In the genomic region with DNA sequence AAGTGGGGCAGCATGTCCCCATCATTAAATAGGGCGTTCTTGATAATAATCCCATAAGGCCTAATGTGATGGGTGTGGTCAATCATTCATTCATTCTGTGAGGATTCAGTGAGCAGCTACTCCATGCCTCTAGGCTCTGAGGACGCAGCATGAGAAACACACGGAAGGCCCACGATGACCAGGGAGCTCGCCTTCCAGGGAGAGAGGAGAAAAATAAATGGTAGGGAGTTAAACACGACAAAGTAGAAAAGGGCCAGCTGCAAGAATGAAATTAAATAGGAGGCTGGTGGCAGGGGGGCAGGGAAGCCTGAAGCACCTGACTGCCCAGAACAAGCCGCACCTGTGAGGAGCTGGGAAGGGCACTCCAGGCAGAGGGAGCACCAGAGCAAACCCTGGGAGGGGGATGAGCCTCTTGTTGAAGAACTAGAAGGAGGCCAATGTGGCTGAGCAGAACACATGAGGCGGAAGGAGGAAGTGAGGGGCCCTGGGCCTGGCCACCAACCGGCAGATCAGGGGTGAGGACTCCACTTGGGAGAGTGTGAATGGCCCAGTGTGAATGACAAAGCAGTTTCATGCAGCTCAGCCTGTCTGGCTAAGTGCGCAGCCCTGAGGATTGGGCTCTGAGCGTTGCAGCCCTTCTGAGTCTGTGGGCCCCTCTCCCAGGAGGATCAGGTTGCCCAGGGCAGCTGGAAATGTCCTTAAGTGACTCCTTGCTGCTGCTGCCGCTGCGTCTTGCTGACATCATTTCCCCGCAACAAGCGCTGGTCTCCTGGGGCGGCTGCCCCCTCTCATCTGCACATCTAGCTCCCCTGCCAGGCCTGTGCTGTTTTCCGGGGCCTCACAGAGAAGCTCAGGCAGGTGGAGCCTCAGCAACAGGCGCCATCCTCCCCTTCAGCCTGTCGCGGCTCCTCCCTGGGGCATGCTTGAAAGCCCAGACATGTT, we compare ENCODE assay signal across 8 cellular contexts.
DNase-seq lines count a peak whose midpoint lies in the region; ATAC-seq lines count a peak whose summit lies in the region.

No MANE protein-coding gene starts in this region.

- no peaks in the 10 kb centered on the region for H3K36me3 Mint-ChIP-seq in activated CD8-positive, alpha-beta T cell treated with anti-CD3 and anti-CD28 coated beads, Interleukin-2, amount 10 ng/mL, durations not matched to agents 7 days and 5 days (ENCODE audit: low read depth)

- peak overlapping the region; percentile 89 for H3K27ac Mint-ChIP-seq in activated CD8-positive, alpha-beta T cell treated with anti-CD3 and anti-CD28 coated beads, Interleukin-2, amount 10 ng/mL, durations not matched to agents 7 days and 5 days

- CTCF ChIA-PET in activated CD8-positive, alpha-beta T cell treated with anti-CD3 and anti-CD28 coated beads, Interleukin-2, amount 10 ng/mL, durations not matched to agents 7 days and 5 days (lab: Charles Lee), result interaction anchor here (0.6 to 4.1 kb wide), 34 partner anchors 10 to 1205 kb away, joined by 3 to 47 read pairs (median 4); a partner anchor contains a TSS

- H3K9me3 Mint-ChIP-seq in activated CD8-positive, alpha-beta T cell treated with anti-CD3 and anti-CD28 coated beads, Interleukin-2, amount 10 ng/mL, durations not matched to agents 7 days and 5 days (ENCODE audit: insufficient read depth), result no peaks in the 10 kb centered on the region

- peak; percentile 38 for ATAC-seq in activated CD8-positive, alpha-beta T cell treated with anti-CD3 and anti-CD28 coated beads, Interleukin-2, amount 10 ng/mL, durations not matched to agents 7 days and 5 days
- ATAC-seq in HG03280 (IDR thresholded peaks at IDR 0.05; ENCODE audit: unreplicated experiment) (no peak), HG02798 (IDR thresholded peaks at IDR 0.05; ENCODE audit: poor library complexity, unreplicated experiment) (no peak)

- peak overlapping the region; percentile 75 for H3K4me3 Mint-ChIP-seq in activated CD8-positive, alpha-beta T cell treated with anti-CD3 and anti-CD28 coated beads, Interleukin-2, amount 10 ng/mL, durations not matched to agents 7 days and 5 days

- DNase-seq in GM19238 (ENCODE audit: insufficient read length, low spot score) (peak; percentile 21), NCI-H2029 (lab: John Stamatoyannopoulos, UW) (peak; percentile 98), globus pallidus (ENCODE audit: low spot score) (peak; percentile 49), retina (peak; percentile 75), GM19240 (ENCODE audit: insufficient read length, low spot score) (no peak)
- peak; percentile 59 for DNase-seq in activated CD8-positive, alpha-beta T cell treated with anti-CD3 and anti-CD28 coated beads, Interleukin-2, amount 10 ng/mL, durations not matched to agents 7 days and 5 days

- H3K27me3 Mint-ChIP-seq in activated CD8-positive, alpha-beta T cell treated with anti-CD3 and anti-CD28 coated beads, Interleukin-2, amount 10 ng/mL, durations not matched to agents 7 days and 5 days (ENCODE audit: low read depth), result peaks cover 3% of the 10 kb centered on the region

- H3K4me1 Mint-ChIP-seq in activated CD8-positive, alpha-beta T cell treated with anti-CD3 and anti-CD28 coated beads, Interleukin-2, amount 10 ng/mL, durations not matched to agents 7 days and 5 days (ENCODE audit: low read depth), result peaks cover 55% of the 10 kb centered on the region

- POLR2A ChIA-PET in activated CD8-positive, alpha-beta T cell treated with anti-CD3 and anti-CD28 coated beads, Interleukin-2, amount 10 ng/mL, durations not matched to agents 7 days and 5 days (lab: Charles Lee), result interaction anchor here (1.3 kb wide), 1 partner anchor 118 kb away, joined by 7 read pairs; a partner anchor contains a TSS
